Comparison of ENCODE assay signal across 8 cellular contexts in the genomic region with DNA sequence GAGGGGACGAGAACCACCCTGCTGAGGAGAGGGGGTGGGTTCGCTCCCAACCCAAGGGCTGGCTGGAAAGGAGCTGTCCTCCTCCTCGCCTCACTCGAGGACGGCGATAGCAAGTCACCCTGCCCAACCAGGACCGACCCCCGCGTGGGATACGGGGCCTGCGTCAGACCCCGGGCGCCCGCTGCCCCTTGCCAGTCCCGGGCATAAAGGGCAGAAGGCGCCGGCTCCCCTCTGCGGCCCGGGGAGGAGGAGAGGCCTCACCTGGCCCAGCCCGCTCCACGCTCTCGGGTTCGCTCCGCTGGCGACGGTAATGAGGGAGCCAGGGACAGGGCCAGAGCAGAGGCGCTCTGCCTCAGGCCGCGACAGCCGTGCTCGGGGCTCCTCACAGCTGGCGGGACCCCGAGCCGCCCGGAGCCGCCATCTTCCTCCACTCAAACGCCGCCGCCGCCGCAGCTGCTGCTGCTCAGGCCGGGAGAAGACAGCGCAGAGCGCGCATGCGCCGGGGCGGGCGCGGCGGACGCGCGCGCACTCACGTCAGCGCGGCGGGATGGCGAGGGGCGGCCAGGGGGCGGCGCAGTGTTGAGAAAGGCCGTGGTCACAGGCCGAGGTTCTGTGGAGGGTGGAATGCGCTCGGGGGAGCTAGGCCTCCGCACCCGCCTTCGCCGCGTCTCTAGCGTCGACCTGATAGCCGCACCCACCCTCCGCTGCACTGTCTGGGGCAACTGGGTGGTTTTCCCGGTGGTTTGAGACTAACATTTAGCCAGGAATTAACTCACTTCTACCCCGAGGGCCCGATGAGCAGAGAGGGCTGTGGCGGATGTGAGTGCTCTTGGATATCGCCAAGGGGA. TPM values are rescaled to one million over a fixed set of nuclear protein-coding genes. Genes with fewer than 3 reads are reported as not detected.
A peak's percentile ranks its signal among the peaks of the same experiment; 100 is the strongest.
DNase-seq lines count a peak whose midpoint lies in the region; ATAC-seq and TF ChIP-seq lines count a peak whose summit lies in the region.

A gene (minus strand): TSS at position 487 of the 848 bp plus-strand sequence. CDS start 37,062 bp downstream, outside the sequence.

- no peak; the same call in 1 of the 2 replicates for TF ChIP-seq CTCF in PC-9 (conservative IDR thresholded peaks at IDR 0.05)

- H3K27ac ChIP-seq in PC-9 (peak within 1 kb of the TSS; percentile 80), esophagus (ENCODE audit: low read depth in 2 of 2, low read length in 1 of 2) (peak within 1 kb of the TSS; percentile 89 to 90), muscle layer of colon (ENCODE audit: low read depth, low read length) (peak within 1 kb of the TSS; percentile 79)

- POLR2A ChIA-PET in PC-9 (lab: Charles Lee; ENCODE audit: unreplicated experiment): interaction anchor here (0.5 to 0.7 kb wide), 7 partner anchors 8 to 840 kb away, joined by 3 to 8 read pairs (median 5); a partner anchor contains a TSS

- H3K4me3 ChIP-seq in PC-9 (peak within 1 kb of the TSS; percentile 88), esophagus (ENCODE audit: low read depth in 1 of 2, low read length in 2 of 2) (peak within 1 kb of the TSS; percentile 69 to 91), muscle layer of colon (ENCODE audit: low read depth in 1 of 2, low read length in 2 of 2) (peak within 1 kb of the TSS; percentile 79 to 83)

- H3K27me3 ChIP-seq in PC-9 (ENCODE audit: insufficient read depth, low read depth) (no peaks in the 10 kb centered on the region), esophagus (ENCODE audit: control insufficient read depth in 1 of 2, insufficient read depth in 2 of 2, low read length in 2 of 2) (no peaks in the 10 kb centered on the region), muscle layer of colon (ENCODE audit: control insufficient read depth in 1 of 2, insufficient read depth in 2 of 2, low read length in 2 of 2) (no peaks in the 10 kb centered on the region)

- DNase-seq in DMS53 treated with DMSO at 0.1 percent for 48 hours (lab: John Stamatoyannopoulos, UW; ENCODE audit: unreplicated experiment) (peak; percentile 80), KG1 (lab: John Stamatoyannopoulos, UW) (peak; percentile 87), PC-9 (peak; percentile 61 to 93)
- DNase-seq in activated T-cell treated with anti-CD3 and anti-CD28 coated beads, Interleukin-2, amount 50 U/mL, for 1 hour: peak; percentile 95
- peak; percentile 77 for DNase-seq in stimulated activated CD8-positive, alpha-beta memory T cell treated with anti-CD3 and anti-CD28 coated beads, Interleukin-7, amount 100 ng/mL, for 24 hours (ENCODE audit: low read depth)

- H3K9me3 ChIP-seq in PC-9 (ENCODE audit: insufficient read depth, low read depth) (no peaks in the 10 kb centered on the region), esophagus (ENCODE audit: control insufficient read depth in 2 of 2, insufficient read depth in 1 of 2, low read depth in 1 of 2, low read length in 1 of 2) (no peaks in the 10 kb centered on the region), muscle layer of colon (ENCODE audit: low read length) (no peaks in the 10 kb centered on the region)

- H4K20me1 ChIP-seq in PC-9 (ENCODE audit: insufficient read depth): no peaks in the 10 kb centered on the region

- H3K4me1 ChIP-seq in PC-9 (replicated peaks; ENCODE audit: insufficient read depth) (peaks cover 30% of the 10 kb centered on the region), esophagus (ENCODE audit: control insufficient read depth in 2 of 2, insufficient read depth in 2 of 2, low read length in 1 of 2) (peaks cover 0 to 3% of the 10 kb centered on the region in 2 donors), muscle layer of colon (ENCODE audit: insufficient read depth, low read length) (peaks cover 13% of the 10 kb centered on the region)

- H3F3A ChIP-seq in PC-9 (ENCODE audit: insufficient read depth, low read depth): peaks cover 8% of the 10 kb centered on the region; the same call in 1 of the 2 replicates

- ATAC-seq in GM21723 (IDR thresholded peaks at IDR 0.05; ENCODE audit: unreplicated experiment): peak; percentile 86

- WGBS in esophagus, 2 donors: 0% methylated on average over 73 to 81 of the region's 81 CpGs

- intact Hi-C loops in PC-9 (cut with micrococcal nuclease; ENCODE audit: unreplicated experiment): no loop called here

- H3K4me2 ChIP-seq in PC-9: peak within 1 kb of the TSS; percentile 85

- H3K79me2 ChIP-seq in PC-9 (ENCODE audit: low read depth): peaks cover 48% of the 10 kb centered on the region

- CTCF ChIA-PET in PC-9 (lab: Charles Lee): interaction anchor here (0.6 to 1.2 kb wide), 4 partner anchors 11 to 88 kb away, joined by 3 to 17 read pairs (median 5); a partner anchor contains a TSS

- no peaks in the 10 kb centered on the region for H3K9me2 ChIP-seq in PC-9 (ENCODE audit: insufficient read depth)

- peak within 1 kb of the TSS; percentile 75 for H3K9ac ChIP-seq in muscle layer of colon (ENCODE audit: low read length)

- peak within 1 kb of the TSS; percentile 76 for H2AFZ ChIP-seq in PC-9

- no peaks in the 10 kb centered on the region for H3K36me3 ChIP-seq in PC-9 (ENCODE audit: low read depth)
- H3K36me3 ChIP-seq in esophagus (ENCODE audit: control insufficient read depth in 2 of 2, insufficient read depth in 2 of 2, low read length in 1 of 2): no peaks in the 10 kb centered on the region
- no peaks in the 10 kb centered on the region for H3K36me3 ChIP-seq in muscle layer of colon (ENCODE audit: insufficient read depth, low read length)

- BruUV-seq in PC-9 (replicated peaks; lab: Mats Ljungman, UMichigan): no TSS peak

RNA-seq across cellular contexts. Expression of the gene that starts here (rescaled TPM):
- total RNA-seq in PC-9 (2021): 13.0 and 15.3 TPM in 2 replicates
- 10 to 100 TPM; 11.6 to 12.4 TPM for polyA plus RNA-seq in esophagus

Comparison
In these comparisons a context has a peak if more than half of its experiments do, and no peak if none do; other contexts are left out.
1. Peak in every context shown above with its lines: DNase-seq, ATAC-seq, H3K4me3 ChIP-seq and H3K27ac ChIP-seq.